Comparison of ENCODE assay signal across 13 cellular contexts in genomic region chr3:24182756-24183155, GRCh38.
DNase-seq lines count a peak whose midpoint lies in the region; ATAC-seq and TF ChIP-seq lines count a peak whose summit lies in the region.
"Had no signal": no experiment of that assay in that cellular context is flagged by ENCODE, and none has a peak within 500 bp of the region (broad histone marks: within the 10 kb centered on the region; RNA-seq: fewer than 3 reads in every experiment).

No MANE protein-coding gene starts in this region.

- H3K4me1 ChIP-seq in aorta (ENCODE audit: control insufficient read depth in 1 of 2, insufficient read depth in 2 of 2, low read length in 2 of 2): peaks cover 6 to 7% of the 10 kb centered on the region in 2 donors
- H3K4me1 ChIP-seq: A549, BLaER1, HAP-1 had no signal

- H3K4me3 Mint-ChIP-seq in chondrocyte (ENCODE audit: unreplicated experiment): no peak overlapping the region
- H3K4me3 Mint-ChIP-seq in osteocyte (ENCODE audit: unreplicated experiment): no peak overlapping the region
- H3K4me3 Mint-ChIP-seq: CD8-positive, alpha-beta memory T cell; IgD-negative memory B cell had no signal

- H3K27ac Mint-ChIP-seq in chondrocyte (ENCODE audit: unreplicated experiment) (no peak overlapping the region), osteocyte (ENCODE audit: unreplicated experiment) (peak overlapping the region; percentile 2)
- H3K27ac Mint-ChIP-seq: CD8-positive, alpha-beta memory T cell; IgD-negative memory B cell had no signal

- no peak for TF ChIP-seq EP300 in Ishikawa (IDR thresholded peaks at IDR 0.05; ENCODE audit: borderline replicate concordance)

- ATAC-seq in aorta (ENCODE audit: low FRiP score): no peak
- ATAC-seq in HG02884 (IDR thresholded peaks at IDR 0.05; ENCODE audit: unreplicated experiment): no peak
- ATAC-seq: A549 had no signal

- H3K9me3 ChIP-seq in aorta (ENCODE audit: control insufficient read depth, low read length): no peaks in the 10 kb centered on the region
- H3K9me3 ChIP-seq: A549, BLaER1, Caco-2, HAP-1 had no signal

- peak; percentile 22; the same call in 1 of the 2 replicates for TF ChIP-seq RAD21 in Ishikawa (IDR thresholded peaks at IDR 0.05; ENCODE audit: low read depth)

- no peaks in the 10 kb centered on the region for H3K36me3 ChIP-seq in aorta (ENCODE audit: control insufficient read depth in 1 of 2, insufficient read depth in 2 of 2, low read length in 1 of 2)
- H3K36me3 ChIP-seq: BLaER1, HAP-1 had no signal

- DNase-seq in chondrocyte (ENCODE audit: low spot score): no peak
- DNase-seq in osteocyte (ENCODE audit: extremely low spot score, unreplicated experiment): no peak
- no peak for DNase-seq in aorta
- DNase-seq in NCI-H510A (lab: John Stamatoyannopoulos, UW): no peak
- no peak for DNase-seq in DMS 273 treated with DMSO at 0.1 percent for 48 hours (lab: John Stamatoyannopoulos, UW)
- DNase-seq: CD8-positive, alpha-beta memory T cell had no signal

- no peak overlapping the region for H3K4me3 ChIP-seq in aorta (ENCODE audit: low read length in 2 of 2)
- H3K4me3 ChIP-seq: A549, BLaER1, HAP-1 had no signal

- peak overlapping the region; percentile 88 to 98 for H3K27ac ChIP-seq in aorta (ENCODE audit: low read depth in 1 of 2, low read length in 2 of 2)
- H3K27ac ChIP-seq: A549, BLaER1 had no signal

- H3K4me1 Mint-ChIP-seq in chondrocyte (ENCODE audit: low read depth): peaks cover 15% of the 10 kb centered on the region
- peaks cover 10% of the 10 kb centered on the region for H3K4me1 Mint-ChIP-seq in osteocyte (ENCODE audit: unreplicated experiment)
- H3K4me1 Mint-ChIP-seq: CD8-positive, alpha-beta memory T cell had no signal

- 74 to 84% methylated on average over 2 of the region's 2 CpGs for WGBS in aorta, 2 donors

- H3K9me3 Mint-ChIP-seq in chondrocyte (ENCODE audit: low read depth): no peaks in the 10 kb centered on the region
- H3K9me3 Mint-ChIP-seq in osteocyte (ENCODE audit: unreplicated experiment): no peaks in the 10 kb centered on the region
- H3K9me3 Mint-ChIP-seq: IgD-negative memory B cell had no signal

- TF ChIP-seq CTCF in chondrocyte (IDR thresholded peaks at IDR 0.05) (peak; percentile 19), osteocyte (IDR thresholded peaks at IDR 0.05) (no peak)

- H3K27me3 Mint-ChIP-seq in chondrocyte (ENCODE audit: low read depth): no peaks in the 10 kb centered on the region
- no peaks in the 10 kb centered on the region for H3K27me3 Mint-ChIP-seq in osteocyte (ENCODE audit: unreplicated experiment)
- H3K27me3 Mint-ChIP-seq: IgD-negative memory B cell had no signal

- H3K36me3 Mint-ChIP-seq in chondrocyte (ENCODE audit: low read depth) (no peaks in the 10 kb centered on the region), osteocyte (ENCODE audit: unreplicated experiment) (no peaks in the 10 kb centered on the region)
- H3K36me3 Mint-ChIP-seq: CD8-positive, alpha-beta memory T cell; IgD-negative memory B cell had no signal

- no peaks in the 10 kb centered on the region for H3K27me3 ChIP-seq in aorta (ENCODE audit: control insufficient read depth in 1 of 2, insufficient read depth in 2 of 2, low read length in 1 of 2)
- H3K27me3 ChIP-seq: BLaER1 had no signal

- intact Hi-C loops in aorta (cut with DNase I): loop anchor here (5.0 to 10.0 kb wide), 2 partner anchors 35 to 52 kb away; no protein-coding TSS in a partner anchor

TF ChIP-seq in Ishikawa, 13 proteins besides CTCF, POLR2A, EP300 and RAD21:
- TF ChIP-seq, protein P1, sequence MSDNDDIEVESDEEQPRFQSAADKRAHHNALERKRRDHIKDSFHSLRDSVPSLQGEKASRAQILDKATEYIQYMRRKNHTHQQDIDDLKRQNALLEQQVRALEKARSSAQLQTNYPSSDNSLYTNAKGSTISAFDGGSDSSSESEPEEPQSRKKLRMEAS (IDR thresholded peaks at IDR 0.05): no peak
- TF ChIP-seq TAF1 (IDR thresholded peaks at IDR 0.05; ENCODE audit: low read depth): no peak
- no peak for TF ChIP-seq YY1 (IDR thresholded peaks at IDR 0.05; ENCODE audit: low read depth)
- TF ChIP-seq, protein P2, sequence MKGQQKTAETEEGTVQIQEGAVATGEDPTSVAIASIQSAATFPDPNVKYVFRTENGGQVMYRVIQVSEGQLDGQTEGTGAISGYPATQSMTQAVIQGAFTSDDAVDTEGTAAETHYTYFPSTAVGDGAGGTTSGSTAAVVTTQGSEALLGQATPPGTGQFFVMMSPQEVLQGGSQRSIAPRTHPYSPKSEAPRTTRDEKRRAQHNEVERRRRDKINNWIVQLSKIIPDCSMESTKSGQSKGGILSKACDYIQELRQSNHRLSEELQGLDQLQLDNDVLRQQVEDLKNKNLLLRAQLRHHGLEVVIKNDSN (IDR thresholded peaks at IDR 0.05): no peak
- no peak for TF ChIP-seq NFIC (IDR thresholded peaks at IDR 0.05)
- no peak for TF ChIP-seq ZBTB7A (IDR thresholded peaks at IDR 0.05; ENCODE audit: low read depth)
- TF ChIP-seq FOXM1 (IDR thresholded peaks at IDR 0.05; ENCODE audit: borderline replicate concordance, low read depth): no peak
- TF ChIP-seq EGR1 (IDR thresholded peaks at IDR 0.05): no peak
- no peak for TF ChIP-seq TCF12 (IDR thresholded peaks at IDR 0.05; ENCODE audit: low read depth)
- no peak for TF ChIP-seq CREB1 (IDR thresholded peaks at IDR 0.05; ENCODE audit: low read depth)
- no peak for TF ChIP-seq TEAD4 (IDR thresholded peaks at IDR 0.05)
- no peak for TF ChIP-seq REST (IDR thresholded peaks at IDR 0.05; ENCODE audit: low read depth)
- no peak for TF ChIP-seq CEBPB (IDR thresholded peaks at IDR 0.05)
